Comparison of ENCODE assay signal across 18 cellular contexts in the genomic region with DNA sequence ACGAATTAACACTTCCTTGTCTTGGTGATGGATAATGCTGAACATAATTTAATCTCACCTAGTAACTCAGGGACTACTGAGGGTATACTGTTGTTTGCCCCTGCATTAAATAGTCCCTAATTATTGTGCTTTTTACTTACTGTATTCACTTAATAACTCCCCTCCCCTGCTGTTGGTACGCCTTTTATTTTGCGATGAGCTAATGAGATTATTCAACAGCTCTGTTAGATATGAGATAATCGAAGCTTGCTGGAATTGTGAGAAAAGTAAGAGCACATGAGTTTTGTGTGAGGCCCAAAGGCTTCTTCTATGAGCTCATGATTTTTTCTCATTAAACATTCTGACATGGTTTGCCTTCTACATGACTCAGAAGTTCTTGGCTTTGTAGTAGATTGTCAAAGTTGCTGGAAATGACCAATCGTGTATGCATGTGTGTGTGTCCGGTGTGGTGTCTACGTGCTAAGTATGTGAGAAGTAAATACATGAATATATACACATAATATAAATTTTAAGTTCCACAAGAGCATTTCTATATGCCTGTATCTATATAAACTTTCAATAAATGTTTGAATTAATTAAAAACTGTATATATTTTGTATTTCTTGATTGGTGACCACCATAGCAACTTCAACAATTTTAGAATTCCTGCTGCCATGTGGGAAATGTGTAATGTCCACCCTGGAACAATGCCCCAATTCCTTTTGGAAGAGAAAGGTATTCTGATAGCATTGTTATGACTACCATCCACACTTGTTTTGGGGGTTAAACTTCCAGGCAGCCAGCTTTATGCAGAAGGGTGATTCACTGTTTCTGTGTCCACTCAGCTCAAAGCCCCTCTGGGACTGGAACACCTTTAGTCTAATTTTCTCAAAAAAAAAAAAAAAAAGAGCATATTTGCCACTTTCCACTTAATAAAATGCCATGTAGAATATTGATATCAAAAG.
DNase-seq lines count a peak whose midpoint lies in the region; ATAC-seq and TF ChIP-seq lines count a peak whose summit lies in the region.
"Had no signal": no experiment of that assay in that cellular context is flagged by ENCODE, and none has a peak within 500 bp of the region (broad histone marks: within the 10 kb centered on the region; RNA-seq: fewer than 3 reads in every experiment).

No MANE protein-coding gene starts in this region.

- no peaks in the 10 kb centered on the region for H3K27me3 ChIP-seq in neural progenitor cell

- H3K36me3 ChIP-seq in neural progenitor cell, result no peaks in the 10 kb centered on the region

- no peak overlapping the region for H3K9ac ChIP-seq in neural progenitor cell
- H3K9ac ChIP-seq: parathyroid adenoma had no signal

- no peaks in the 10 kb centered on the region for H3F3A ChIP-seq in neural progenitor cell (ENCODE audit: low read depth)

- no peak overlapping the region for H3K4me3 ChIP-seq in fibroblast of mammary gland (ENCODE audit: control insufficient read depth, low read depth, low read length)
- H3K4me3 ChIP-seq in retinal pigment epithelial cell (ENCODE audit: low read length), result no peak overlapping the region
- no peak overlapping the region for H3K4me3 ChIP-seq in neural progenitor cell

- no peaks in the 10 kb centered on the region for H3K79me2 ChIP-seq in neural progenitor cell (ENCODE audit: low read depth)
- H3K79me2 ChIP-seq: parathyroid adenoma had no signal

- DNase-seq in GM04504 (ENCODE audit: low read depth) (peak; percentile 86), fibroblast of mammary gland (ENCODE audit: low read depth) (peak; percentile 99), retinal pigment epithelial cell (ENCODE audit: low read depth) (peak; percentile 65), neural progenitor cell (ENCODE audit: low spot score) (no peak), NCI-H2227 treated with DMSO at 0.1 percent for 48 hours (lab: John Stamatoyannopoulos, UW) (no peak), NCI-H187 treated with DMSO at 0.1 percent for 48 hours (lab: John Stamatoyannopoulos, UW) (no peak)
- DNase-seq in stimulated activated CD8-positive, alpha-beta memory T cell treated with anti-CD3 and anti-CD28 coated beads, Interleukin-4, amount 100 ng/mL, for 48 hours, result no peak
- DNase-seq: activated CD4-positive, alpha-beta T cell treated with anti-CD3 and anti-CD28 coated beads, Interleukin-2, amount 50 U/mL, for 48 hours; activated gamma-delta T cell; cerebellar nuclear complex; COR-L47; H7; NCI-H1694 treated with DMSO at 0.1 percent for 48 hours; stimulated activated CD4-positive, alpha-beta T cell treated with anti-CD3 and anti-CD28 coated beads, Interleukin-4, amount 100 ng/mL, for 4 hours; stimulated activated naive CD8-positive, alpha-beta T cell treated with anti-CD3 and anti-CD28 coated beads, Interleukin-15, amount 100 ng/mL, for 72 hours had no signal

- H3K4me3 Mint-ChIP-seq in neural progenitor cell, result no peak overlapping the region
- H3K4me3 Mint-ChIP-seq: stimulated activated naive CD8-positive, alpha-beta T cell treated with anti-CD3 and anti-CD28 coated beads, Interleukin-15, amount 100 ng/mL, for 72 hours; T-helper 1 cell treated with Interleukin-12 subunit alpha and Interleukin-12 subunit beta and Interleukin-4 antibody, amounts not matched to agents 30 μg/mL and 1 μg/mL, for 36 hours had no signal

- no peak overlapping the region for H3K27ac ChIP-seq in neural progenitor cell
- H3K27ac ChIP-seq: parathyroid adenoma had no signal

- ATAC-seq in SK-N-SH treated with all-trans-retinoic acid at 6 μM for 48 hours, result peak; percentile 74
- ATAC-seq: stimulated activated naive CD8-positive, alpha-beta T cell treated with anti-CD3 and anti-CD28 coated beads, Interleukin-15, amount 100 ng/mL, for 72 hours had no signal

- no peak for TF ChIP-seq CTCF in fibroblast of mammary gland (conservative IDR thresholded peaks at IDR 0.05; ENCODE audit: control insufficient read depth, insufficient read depth, low read depth, low read length)
- TF ChIP-seq CTCF in retinal pigment epithelial cell (conservative IDR thresholded peaks at IDR 0.05; ENCODE audit: low read depth, low read length), result no peak
- no peak for TF ChIP-seq CTCF in neural progenitor cell (IDR thresholded peaks at IDR 0.05)

- H3K9me3 ChIP-seq in neural progenitor cell (ENCODE audit: low read depth), result no peaks in the 10 kb centered on the region

- no peaks in the 10 kb centered on the region for H4K20me1 ChIP-seq in neural progenitor cell (ENCODE audit: low read depth)

- no peak overlapping the region for H3K27ac Mint-ChIP-seq in neural progenitor cell
- H3K27ac Mint-ChIP-seq: T-helper 1 cell treated with Interleukin-12 subunit alpha and Interleukin-12 subunit beta and Interleukin-4 antibody, amounts not matched to agents 30 μg/mL and 1 μg/mL, for 36 hours had no signal

- no peaks in the 10 kb centered on the region for H3K9me3 Mint-ChIP-seq in neural progenitor cell
- H3K9me3 Mint-ChIP-seq: stimulated activated naive CD8-positive, alpha-beta T cell treated with anti-CD3 and anti-CD28 coated beads, Interleukin-15, amount 100 ng/mL, for 72 hours; T-helper 1 cell treated with Interleukin-12 subunit alpha and Interleukin-12 subunit beta and Interleukin-4 antibody, amounts not matched to agents 30 μg/mL and 1 μg/mL, for 36 hours had no signal

- H2AFZ ChIP-seq in neural progenitor cell (replicated peaks), result no peak overlapping the region
- H2AFZ ChIP-seq: parathyroid adenoma had no signal

- H3K36me3 Mint-ChIP-seq in neural progenitor cell, result no peaks in the 10 kb centered on the region

- H3K4me1 ChIP-seq in neural progenitor cell, result peaks cover 8% of the 10 kb centered on the region
- H3K4me1 ChIP-seq: parathyroid adenoma had no signal

- no peak overlapping the region for H3K4me2 ChIP-seq in neural progenitor cell

- H3K27me3 Mint-ChIP-seq in neural progenitor cell (ENCODE audit: insufficient read depth, low read depth), result no peaks in the 10 kb centered on the region

- H3K4me1 Mint-ChIP-seq in neural progenitor cell, result peaks cover 32% of the 10 kb centered on the region

TF ChIP-seq in SK-N-SH treated with all-trans-retinoic acid at 6 μM for 48 hours, 23 proteins besides CTCF, POLR2A, EP300 and RAD21:
- TF ChIP-seq, protein P1, sequence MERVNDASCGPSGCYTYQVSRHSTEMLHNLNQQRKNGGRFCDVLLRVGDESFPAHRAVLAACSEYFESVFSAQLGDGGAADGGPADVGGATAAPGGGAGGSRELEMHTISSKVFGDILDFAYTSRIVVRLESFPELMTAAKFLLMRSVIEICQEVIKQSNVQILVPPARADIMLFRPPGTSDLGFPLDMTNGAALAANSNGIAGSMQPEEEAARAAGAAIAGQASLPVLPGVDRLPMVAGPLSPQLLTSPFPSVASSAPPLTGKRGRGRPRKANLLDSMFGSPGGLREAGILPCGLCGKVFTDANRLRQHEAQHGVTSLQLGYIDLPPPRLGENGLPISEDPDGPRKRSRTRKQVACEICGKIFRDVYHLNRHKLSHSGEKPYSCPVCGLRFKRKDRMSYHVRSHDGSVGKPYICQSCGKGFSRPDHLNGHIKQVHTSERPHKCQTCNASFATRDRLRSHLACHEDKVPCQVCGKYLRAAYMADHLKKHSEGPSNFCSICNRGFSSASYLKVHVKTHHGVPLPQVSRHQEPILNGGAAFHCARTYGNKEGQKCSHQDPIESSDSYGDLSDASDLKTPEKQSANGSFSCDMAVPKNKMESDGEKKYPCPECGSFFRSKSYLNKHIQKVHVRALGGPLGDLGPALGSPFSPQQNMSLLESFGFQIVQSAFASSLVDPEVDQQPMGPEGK (CRISPR knock-in tag; IDR thresholded peaks at IDR 0.05; ENCODE audit: borderline replicate concordance), result no peak; the same call in 1 of the 2 replicates
- TF ChIP-seq ZC3H10 (CRISPR knock-in tag; IDR thresholded peaks at IDR 0.05) (0 out of 2 replicates have a peak, but pooled peaks have one; percentile 13), BACH2 (CRISPR knock-in tag; IDR thresholded peaks at IDR 0.05; ENCODE audit: borderline replicate concordance) (no peak), CSDC2 (CRISPR knock-in tag; IDR thresholded peaks at IDR 0.05) (peak; percentile 51; the same call in 1 of the 2 replicates), ZNF8 (CRISPR knock-in tag; IDR thresholded peaks at IDR 0.05) (peak; percentile 60; the same call in 1 of the 2 replicates), PPARA (CRISPR knock-in tag; IDR thresholded peaks at IDR 0.05; ENCODE audit: borderline replicate concordance) (no peak), ISL1 (CRISPR knock-in tag; IDR thresholded peaks at IDR 0.05) (peak; percentile 40; the same call in 1 of the 2 replicates)
- TF ChIP-seq, protein P2, sequence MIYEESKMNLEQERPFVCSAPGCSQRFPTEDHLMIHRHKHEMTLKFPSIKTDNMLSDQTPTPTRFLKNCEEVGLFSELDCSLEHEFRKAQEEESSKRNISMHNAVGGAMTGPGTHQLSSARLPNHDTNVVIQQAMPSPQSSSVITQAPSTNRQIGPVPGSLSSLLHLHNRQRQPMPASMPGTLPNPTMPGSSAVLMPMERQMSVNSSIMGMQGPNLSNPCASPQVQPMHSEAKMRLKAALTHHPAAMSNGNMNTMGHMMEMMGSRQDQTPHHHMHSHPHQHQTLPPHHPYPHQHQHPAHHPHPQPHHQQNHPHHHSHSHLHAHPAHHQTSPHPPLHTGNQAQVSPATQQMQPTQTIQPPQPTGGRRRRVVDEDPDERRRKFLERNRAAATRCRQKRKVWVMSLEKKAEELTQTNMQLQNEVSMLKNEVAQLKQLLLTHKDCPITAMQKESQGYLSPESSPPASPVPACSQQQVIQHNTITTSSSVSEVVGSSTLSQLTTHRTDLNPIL (CRISPR knock-in tag; IDR thresholded peaks at IDR 0.05; ENCODE audit: low read depth), result 0 out of 2 replicates have a peak, but pooled peaks have one; percentile 26

Comparison
In these comparisons a context has a peak if more than half of its experiments do, and no peak if none do; other contexts are left out.
1. DNase-seq: peak in GM04504 (single experiment), fibroblast of mammary gland (single experiment) and retinal pigment epithelial cell (single experiment); none in neural progenitor cell (single experiment), NCI-H2227 treated with DMSO at 0.1 percent for 48 hours (single experiment), stimulated activated CD8-positive, alpha-beta memory T cell treated with anti-CD3 and anti-CD28 coated beads, Interleukin-4, amount 100 ng/mL, for 48 hours (single experiment) and NCI-H187 treated with DMSO at 0.1 percent for 48 hours (single experiment).